ENCODE assay signal across 26 cellular contexts in genomic region chr7:5216931-5217330, GRCh38.
"Had no signal": no experiment of that assay in that cellular context is flagged by ENCODE, and none has a peak within 500 bp of the region (broad histone marks: within the 10 kb centered on the region; RNA-seq: fewer than 3 reads in every experiment).

No MANE protein-coding gene starts in this region.

- H3K27me3 Mint-ChIP-seq: activated CD4-positive, alpha-beta T cell treated with anti-CD3 and anti-CD28 coated beads, Interleukin-2, amount 10 ng/mL, durations not matched to agents 24 days and 14 days; activated CD8-positive, alpha-beta memory T cell treated with anti-CD3 and anti-CD28 coated beads, Interleukin-2, amount 10 ng/mL, durations not matched to agents 7 days and 5 days; activated naive CD4-positive, alpha-beta T cell treated with anti-CD3 and anti-CD28 coated beads, Interleukin-2, amount 50 U/mL, for 24 hours had no signal

- DNase-seq: activated CD4-positive, alpha-beta T cell treated with anti-CD3 and anti-CD28 coated beads for 1 hour; activated CD4-positive, alpha-beta T cell treated with anti-CD3 and anti-CD28 coated beads, Interleukin-2, amount 10 ng/mL, durations not matched to agents 24 days and 14 days; activated CD4-positive, alpha-beta T cell treated with anti-CD3 and anti-CD28 coated beads, Interleukin-2, amount 50 U/mL, for 48 hours; activated CD8-positive, alpha-beta memory T cell treated with anti-CD3 and anti-CD28 coated beads, Interleukin-2, amount 10 ng/mL, durations not matched to agents 7 days and 5 days; activated naive CD4-positive, alpha-beta T cell; activated T-cell treated with anti-CD3 and anti-CD28 coated beads, Interleukin-2, amount 50 U/mL, for 48 hours; aorta; MG63; MV-4-11; NCI-H1092 treated with DMSO at 0.1 percent for 48 hours; NCI-H1436; NCI-H1694 treated with DMSO at 0.1 percent for 48 hours; NCI-H2029 treated with DMSO at 0.1 percent for 48 hours; NCI-H510A treated with DMSO at 0.1 percent for 48 hours; NCI-H69; NK-92 treated with Interleukin-12 subunit alpha and Interleukin-12 subunit beta, amount 100 ng/mL, for 24 hours; OCI-M1; SHP77 had no signal

- H3K4me3 ChIP-seq: breast epithelium, MG63, SJSA1 had no signal

- H3K4me3 Mint-ChIP-seq: activated CD4-positive, alpha-beta T cell treated with anti-CD3 and anti-CD28 coated beads, Interleukin-2, amount 10 ng/mL, durations not matched to agents 24 days and 14 days; activated CD8-positive, alpha-beta memory T cell treated with anti-CD3 and anti-CD28 coated beads, Interleukin-2, amount 10 ng/mL, durations not matched to agents 7 days and 5 days; activated naive CD4-positive, alpha-beta T cell treated with anti-CD3 and anti-CD28 coated beads, Interleukin-2, amount 50 U/mL, for 24 hours; T-helper 1 cell treated with Interleukin-12 subunit alpha and Interleukin-12 subunit beta and Interleukin-4 antibody, amounts not matched to agents 30 μg/mL and 1 μg/mL, for 36 hours had no signal

- H3K4me1 Mint-ChIP-seq: activated CD8-positive, alpha-beta memory T cell treated with anti-CD3 and anti-CD28 coated beads, Interleukin-2, amount 10 ng/mL, durations not matched to agents 7 days and 5 days; activated naive CD4-positive, alpha-beta T cell treated with anti-CD3 and anti-CD28 coated beads, Interleukin-2, amount 50 U/mL, for 24 hours had no signal

- ATAC-seq: activated CD8-positive, alpha-beta memory T cell treated with anti-CD3 and anti-CD28 coated beads, Interleukin-2, amount 10 ng/mL, durations not matched to agents 7 days and 5 days; Panc1; SK-N-SH treated with all-trans-retinoic acid at 6 μM for 48 hours had no signal

- H3K4me1 ChIP-seq: breast epithelium, SJSA1 had no signal

- H3K9me3 ChIP-seq: breast epithelium, MG63, SJSA1 had no signal

- H3K9me3 Mint-ChIP-seq: activated CD4-positive, alpha-beta T cell treated with anti-CD3 and anti-CD28 coated beads, Interleukin-2, amount 10 ng/mL, durations not matched to agents 24 days and 14 days; activated naive CD4-positive, alpha-beta T cell treated with anti-CD3 and anti-CD28 coated beads, Interleukin-2, amount 50 U/mL, for 24 hours; activated T-helper 2 cell treated with anti-CD3 and anti-CD28 coated beads, Interferon-gamma antibody, Interleukin-2, Interleukin-4, amounts not matched to agents 10 μg/mL and 5 μg/mL and 100 μg/mL, durations not matched to agents 14 hours and 24 hours and 36 hours; T-helper 1 cell treated with Interleukin-12 subunit alpha and Interleukin-12 subunit beta and Interleukin-4 antibody, amounts not matched to agents 30 μg/mL and 1 μg/mL, for 36 hours had no signal

- H3K27ac ChIP-seq: breast epithelium, RWPE1, SJSA1 had no signal

- H3K27me3 ChIP-seq: breast epithelium, MG63, SJSA1 had no signal

- H3K27ac Mint-ChIP-seq: activated CD4-positive, alpha-beta T cell treated with anti-CD3 and anti-CD28 coated beads, Interleukin-2, amount 10 ng/mL, durations not matched to agents 24 days and 14 days; activated CD8-positive, alpha-beta memory T cell treated with anti-CD3 and anti-CD28 coated beads, Interleukin-2, amount 10 ng/mL, durations not matched to agents 7 days and 5 days; activated naive CD4-positive, alpha-beta T cell treated with anti-CD3 and anti-CD28 coated beads, Interleukin-2, amount 50 U/mL, for 24 hours; activated T-helper 2 cell treated with anti-CD3 and anti-CD28 coated beads, Interferon-gamma antibody, Interleukin-2, Interleukin-4, amounts not matched to agents 10 μg/mL and 5 μg/mL and 100 μg/mL, durations not matched to agents 14 hours and 24 hours and 36 hours; T-helper 1 cell treated with Interleukin-12 subunit alpha and Interleukin-12 subunit beta and Interleukin-4 antibody, amounts not matched to agents 30 μg/mL and 1 μg/mL, for 36 hours had no signal
